In the genomic region with DNA sequence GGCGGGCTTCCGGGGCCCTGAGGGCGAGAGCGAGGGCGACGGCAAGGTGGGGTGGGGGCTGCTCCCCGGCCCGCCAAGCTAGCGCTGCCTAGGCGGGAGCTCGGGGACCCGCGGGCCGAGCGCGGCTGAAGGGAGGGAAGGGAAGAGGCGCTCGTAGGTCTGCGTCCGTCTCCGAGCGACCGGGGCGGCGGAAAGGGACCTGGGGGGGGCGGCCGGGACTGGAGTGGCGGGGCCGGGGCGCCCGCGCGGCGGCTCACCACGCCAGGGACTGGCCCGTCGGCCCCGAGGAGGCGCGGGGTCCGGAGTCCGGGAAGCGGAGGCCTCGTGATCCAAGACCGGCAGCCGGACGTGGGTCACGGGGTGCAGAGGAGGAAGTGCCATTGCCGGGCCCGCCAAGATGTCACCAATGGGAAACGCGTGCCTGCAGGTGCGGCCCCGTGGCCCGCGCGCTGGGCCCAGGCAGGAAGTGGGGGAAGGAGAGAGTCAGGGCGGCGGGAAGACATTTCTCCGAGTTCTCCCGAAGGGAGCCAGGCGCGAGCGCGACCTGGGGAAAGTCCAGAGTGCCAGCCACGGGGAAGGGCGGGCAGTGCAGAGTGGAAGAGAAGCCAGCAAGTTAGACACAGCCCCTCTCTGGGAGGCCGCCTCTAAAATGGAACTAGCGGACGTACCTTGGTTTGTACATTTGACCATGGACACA, we compare ENCODE assay signal across 1 cellular context.
A peak's percentile ranks its signal among the peaks of the same experiment; 100 is the strongest.
TF ChIP-seq lines count a peak whose summit lies in the region.

No MANE protein-coding gene starts in this region.

TF ChIP-seq in HepG2, 621 proteins besides CTCF, POLR2A, EP300 and RAD21 (continued from another document and continues in another):
- TF ChIP-seq, protein P1, sequence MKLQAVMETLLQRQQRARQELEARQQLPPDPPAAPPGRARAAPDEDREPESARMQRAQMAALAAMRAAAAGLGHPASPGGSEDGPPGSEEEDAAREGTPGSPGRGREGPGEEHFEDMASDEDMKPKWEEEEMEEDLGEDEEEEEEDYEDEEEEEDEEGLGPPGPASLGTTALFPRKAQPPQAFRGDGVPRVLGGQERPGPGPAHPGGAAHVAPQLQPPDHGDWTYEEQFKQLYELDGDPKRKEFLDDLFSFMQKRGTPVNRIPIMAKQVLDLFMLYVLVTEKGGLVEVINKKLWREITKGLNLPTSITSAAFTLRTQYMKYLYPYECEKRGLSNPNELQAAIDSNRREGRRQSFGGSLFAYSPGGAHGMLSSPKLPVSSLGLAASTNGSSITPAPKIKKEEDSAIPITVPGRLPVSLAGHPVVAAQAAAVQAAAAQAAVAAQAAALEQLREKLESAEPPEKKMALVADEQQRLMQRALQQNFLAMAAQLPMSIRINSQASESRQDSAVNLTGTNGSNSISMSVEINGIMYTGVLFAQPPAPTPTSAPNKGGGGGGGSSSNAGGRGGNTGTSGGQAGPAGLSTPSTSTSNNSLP (IDR thresholded peaks at IDR 0.05; ENCODE audit: low read depth, low read length), result no peak
- TF ChIP-seq ZMAT5 (CRISPR knock-in tag; IDR thresholded peaks at IDR 0.05; ENCODE audit: borderline replicate concordance, low read depth), result 0 out of 2 replicates have a peak, but pooled peaks have one; percentile 14
- TF ChIP-seq ZNF629 (CRISPR knock-in tag; conservative IDR thresholded peaks at IDR 0.05), result peak; percentile 33; the same call in 1 of the 2 replicates
- no peak for TF ChIP-seq CEBPB (IDR thresholded peaks at IDR 0.05; ENCODE audit: borderline replicate concordance, low read depth, low read length)
- no peak for TF ChIP-seq IKZF1 (IDR thresholded peaks at IDR 0.05)
- TF ChIP-seq, protein P2, sequence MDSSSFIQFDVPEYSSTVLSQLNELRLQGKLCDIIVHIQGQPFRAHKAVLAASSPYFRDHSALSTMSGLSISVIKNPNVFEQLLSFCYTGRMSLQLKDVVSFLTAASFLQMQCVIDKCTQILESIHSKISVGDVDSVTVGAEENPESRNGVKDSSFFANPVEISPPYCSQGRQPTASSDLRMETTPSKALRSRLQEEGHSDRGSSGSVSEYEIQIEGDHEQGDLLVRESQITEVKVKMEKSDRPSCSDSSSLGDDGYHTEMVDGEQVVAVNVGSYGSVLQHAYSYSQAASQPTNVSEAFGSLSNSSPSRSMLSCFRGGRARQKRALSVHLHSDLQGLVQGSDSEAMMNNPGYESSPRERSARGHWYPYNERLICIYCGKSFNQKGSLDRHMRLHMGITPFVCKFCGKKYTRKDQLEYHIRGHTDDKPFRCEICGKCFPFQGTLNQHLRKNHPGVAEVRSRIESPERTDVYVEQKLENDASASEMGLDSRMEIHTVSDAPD (CRISPR knock-in tag; IDR thresholded peaks at IDR 0.05), result peak; percentile 69
- TF ChIP-seq ZNF263 (CRISPR knock-in tag; IDR thresholded peaks at IDR 0.05), result peak; percentile 56
- TF ChIP-seq, protein P3, sequence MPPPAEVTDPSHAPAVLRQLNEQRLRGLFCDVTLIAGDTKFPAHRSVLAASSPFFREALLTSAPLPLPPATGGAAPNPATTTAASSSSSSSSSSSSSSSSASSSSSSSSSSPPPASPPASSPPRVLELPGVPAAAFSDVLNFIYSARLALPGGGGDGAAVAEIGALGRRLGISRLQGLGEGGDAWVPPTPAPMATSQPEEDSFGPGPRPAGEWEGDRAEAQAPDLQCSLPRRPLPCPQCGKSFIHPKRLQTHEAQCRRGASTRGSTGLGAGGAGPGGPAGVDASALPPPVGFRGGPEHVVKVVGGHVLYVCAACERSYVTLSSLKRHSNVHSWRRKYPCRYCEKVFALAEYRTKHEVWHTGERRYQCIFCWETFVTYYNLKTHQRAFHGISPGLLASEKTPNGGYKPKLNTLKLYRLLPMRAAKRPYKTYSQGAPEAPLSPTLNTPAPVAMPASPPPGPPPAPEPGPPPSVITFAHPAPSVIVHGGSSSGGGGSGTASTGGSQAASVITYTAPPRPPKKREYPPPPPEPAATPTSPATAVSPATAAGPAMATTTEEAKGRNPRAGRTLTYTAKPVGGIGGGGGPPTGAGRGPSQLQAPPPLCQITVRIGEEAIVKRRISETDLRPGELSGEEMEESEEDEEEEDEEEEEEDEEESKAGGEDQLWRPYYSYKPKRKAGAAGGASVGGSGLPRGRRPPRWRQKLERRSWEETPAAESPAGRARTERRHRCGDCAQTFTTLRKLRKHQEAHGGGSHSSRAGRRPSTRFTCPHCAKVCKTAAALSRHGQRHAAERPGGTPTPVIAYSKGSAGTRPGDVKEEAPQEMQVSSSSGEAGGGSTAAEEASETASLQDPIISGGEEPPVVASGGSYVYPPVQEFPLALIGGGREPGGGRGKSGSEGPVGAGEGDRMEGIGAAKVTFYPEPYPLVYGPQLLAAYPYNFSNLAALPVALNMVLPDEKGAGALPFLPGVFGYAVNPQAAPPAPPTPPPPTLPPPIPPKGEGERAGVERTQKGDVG (CRISPR knock-in tag; IDR thresholded peaks at IDR 0.05; ENCODE audit: borderline replicate concordance), result no peak
- TF ChIP-seq STAG1 (CRISPR knock-in tag; IDR thresholded peaks at IDR 0.05), result 0 out of 2 replicates have a peak, but pooled peaks have one; percentile 8
- TF ChIP-seq, protein P4, sequence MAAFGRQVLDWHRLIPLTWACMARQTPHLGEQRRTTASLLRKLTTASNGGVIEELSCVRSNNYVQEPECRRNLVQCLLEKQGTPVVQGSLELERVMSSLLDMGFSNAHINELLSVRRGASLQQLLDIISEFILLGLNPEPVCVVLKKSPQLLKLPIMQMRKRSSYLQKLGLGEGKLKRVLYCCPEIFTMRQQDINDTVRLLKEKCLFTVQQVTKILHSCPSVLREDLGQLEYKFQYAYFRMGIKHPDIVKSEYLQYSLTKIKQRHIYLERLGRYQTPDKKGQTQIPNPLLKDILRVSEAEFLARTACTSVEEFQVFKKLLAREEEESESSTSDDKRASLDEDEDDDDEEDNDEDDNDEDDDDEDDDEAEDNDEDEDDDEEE (CRISPR knock-in tag; IDR thresholded peaks at IDR 0.05), result peak; percentile 44; the same call in 1 of the 2 replicates
- peak; percentile 89 for TF ChIP-seq ZNF563 (CRISPR knock-in tag; IDR thresholded peaks at IDR 0.05)
- no peak for TF ChIP-seq ZUFSP (CRISPR knock-in tag; IDR thresholded peaks at IDR 0.05; ENCODE audit: borderline replicate concordance)
- TF ChIP-seq ZNF446 (CRISPR knock-in tag; IDR thresholded peaks at IDR 0.05), result peak; percentile 91
- TF ChIP-seq RARG (CRISPR knock-in tag; IDR thresholded peaks at IDR 0.05; ENCODE audit: low read depth), result no peak
- TF ChIP-seq, protein P5, sequence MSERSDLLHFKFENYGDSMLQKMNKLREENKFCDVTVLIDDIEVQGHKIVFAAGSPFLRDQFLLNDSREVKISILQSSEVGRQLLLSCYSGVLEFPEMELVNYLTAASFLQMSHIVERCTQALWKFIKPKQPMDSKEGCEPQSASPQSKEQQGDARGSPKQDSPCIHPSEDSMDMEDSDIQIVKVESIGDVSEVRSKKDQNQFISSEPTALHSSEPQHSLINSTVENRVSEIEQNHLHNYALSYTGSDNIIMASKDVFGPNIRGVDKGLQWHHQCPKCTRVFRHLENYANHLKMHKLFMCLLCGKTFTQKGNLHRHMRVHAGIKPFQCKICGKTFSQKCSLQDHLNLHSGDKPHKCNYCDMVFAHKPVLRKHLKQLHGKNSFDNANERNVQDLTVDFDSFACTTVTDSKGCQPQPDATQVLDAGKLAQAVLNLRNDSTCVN (CRISPR knock-in tag; IDR thresholded peaks at IDR 0.05; ENCODE audit: borderline replicate concordance), result peak; percentile 87
- 0 out of 2 replicates have a peak, but pooled peaks have one; percentile 50 for TF ChIP-seq ATAD3A (CRISPR knock-in tag; IDR thresholded peaks at IDR 0.05)
- TF ChIP-seq ZBTB46 (CRISPR knock-in tag; IDR thresholded peaks at IDR 0.05; ENCODE audit: borderline replicate concordance), result peak; percentile 26; the same call in 1 of the 2 replicates
- TF ChIP-seq FOXA3 (CRISPR knock-in tag; IDR thresholded peaks at IDR 0.05), result peak; percentile 57; the same call in 1 of the 2 replicates
- 0 out of 2 replicates have a peak, but pooled peaks have one; percentile 83 for TF ChIP-seq ZNF678 (CRISPR knock-in tag; IDR thresholded peaks at IDR 0.05)
- no peak; the same call in 1 of the 2 replicates for TF ChIP-seq ZNF460 (CRISPR knock-in tag; IDR thresholded peaks at IDR 0.05; ENCODE audit: borderline replicate concordance)
- TF ChIP-seq ZBTB7A (CRISPR knock-in tag; IDR thresholded peaks at IDR 0.05), result peak; percentile 69; the same call in 1 of the 2 replicates
- peak; percentile 81 for TF ChIP-seq USF2 (IDR thresholded peaks at IDR 0.05; ENCODE audit: low read depth, low read length)
- TF ChIP-seq USF2 (CRISPR knock-in tag; IDR thresholded peaks at IDR 0.05; ENCODE audit: borderline replicate concordance), result peak; percentile 91
- no peak for TF ChIP-seq NR3C1 (CRISPR knock-in tag; IDR thresholded peaks at IDR 0.05)
- peak; percentile 78; the same call in 1 of the 2 replicates for TF ChIP-seq ZNF572 (CRISPR knock-in tag; IDR thresholded peaks at IDR 0.05)
- TF ChIP-seq, protein P6, sequence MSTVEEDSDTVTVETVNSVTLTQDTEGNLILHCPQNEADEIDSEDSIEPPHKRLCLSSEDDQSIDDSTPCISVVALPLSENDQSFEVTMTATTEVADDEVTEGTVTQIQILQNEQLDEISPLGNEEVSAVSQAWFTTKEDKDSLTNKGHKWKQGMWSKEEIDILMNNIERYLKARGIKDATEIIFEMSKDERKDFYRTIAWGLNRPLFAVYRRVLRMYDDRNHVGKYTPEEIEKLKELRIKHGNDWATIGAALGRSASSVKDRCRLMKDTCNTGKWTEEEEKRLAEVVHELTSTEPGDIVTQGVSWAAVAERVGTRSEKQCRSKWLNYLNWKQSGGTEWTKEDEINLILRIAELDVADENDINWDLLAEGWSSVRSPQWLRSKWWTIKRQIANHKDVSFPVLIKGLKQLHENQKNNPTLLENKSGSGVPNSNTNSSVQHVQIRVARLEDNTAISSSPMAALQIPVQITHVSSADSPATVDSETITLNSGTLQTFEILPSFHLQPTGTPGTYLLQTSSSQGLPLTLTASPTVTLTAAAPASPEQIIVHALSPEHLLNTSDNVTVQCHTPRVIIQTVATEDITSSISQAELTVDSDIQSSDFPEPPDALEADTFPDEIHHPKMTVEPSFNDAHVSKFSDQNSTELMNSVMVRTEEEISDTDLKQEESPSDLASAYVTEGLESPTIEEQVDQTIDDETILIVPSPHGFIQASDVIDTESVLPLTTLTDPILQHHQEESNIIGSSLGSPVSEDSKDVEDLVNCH (CRISPR knock-in tag; IDR thresholded peaks at IDR 0.05), result no peak; the same call in 1 of the 2 replicates
- peak; percentile 75 for TF ChIP-seq KAT8 (CRISPR knock-in tag; IDR thresholded peaks at IDR 0.05)
- no peak for TF ChIP-seq ZNF276 (CRISPR knock-in tag; IDR thresholded peaks at IDR 0.05; ENCODE audit: low read depth)
- peak; percentile 68 for TF ChIP-seq GABPA (IDR thresholded peaks at IDR 0.05; ENCODE audit: low read depth, low read length)
- peak; percentile 89 for TF ChIP-seq GABPA (CRISPR knock-in tag; IDR thresholded peaks at IDR 0.05; ENCODE audit: low read depth)
- no peak for TF ChIP-seq ZFP62 (CRISPR knock-in tag; IDR thresholded peaks at IDR 0.05)
- peak; percentile 27; the same call in 1 of the 2 replicates for TF ChIP-seq HNF4G (IDR thresholded peaks at IDR 0.05; ENCODE audit: borderline replicate concordance, low read depth, low read length)
- peak; percentile 73; the same call in 1 of the 2 replicates for TF ChIP-seq HNF4G (CRISPR knock-in tag; IDR thresholded peaks at IDR 0.05; ENCODE audit: borderline replicate concordance, low read depth)
- TF ChIP-seq PHF21A (CRISPR knock-in tag; IDR thresholded peaks at IDR 0.05), result no peak; the same call in 1 of the 2 replicates
- TF ChIP-seq RFX3 (CRISPR knock-in tag; IDR thresholded peaks at IDR 0.05), result no peak
